Comparison of ENCODE assay signal across 9 cellular contexts in genomic region chr12:75722714-75723200, GRCh38.
DNase-seq lines count a peak whose midpoint lies in the region; ATAC-seq and TF ChIP-seq lines count a peak whose summit lies in the region.
"Had no signal": no experiment of that assay in that cellular context is flagged by ENCODE, and none has a peak within 500 bp of the region (broad histone marks: within the 10 kb centered on the region; RNA-seq: fewer than 3 reads in every experiment).

No MANE protein-coding gene starts in this region.

- peak; percentile 97 for ATAC-seq in HG02884 (IDR thresholded peaks at IDR 0.05; ENCODE audit: unreplicated experiment)

- H3K4me3 ChIP-seq in coronary artery, result no peak overlapping the region

- DNase-seq in activated gamma-delta T cell treated with Interleukin-2 at 50 U/mL for 16 hours (peak; percentile 41), activated gamma-delta T cell (lab: John Stamatoyannopoulos, UW) (no peak), NCI-H2196 (lab: John Stamatoyannopoulos, UW; ENCODE audit: unreplicated experiment) (peak; percentile 66), activated T-helper 1 cell treated with Interleukin-2 at 50 U/mL for 16 hours (ENCODE audit: low read depth) (peak; percentile 10), foreskin melanocyte (peak; percentile 88), pons (ENCODE audit: low spot score) (peak; percentile 97), coronary artery (ENCODE audit: low spot score) (no peak)

- TF ChIP-seq CTCF in coronary artery (IDR thresholded peaks at IDR 0.05), result no peak

- peak overlapping the region in 1 of 2 donors; percentile 52 for H3K27ac ChIP-seq in coronary artery
- H3K27ac ChIP-seq: neutrophil had no signal

Comparison
In these comparisons a context has a peak if more than half of its experiments do, and no peak if none do; other contexts are left out.
1. DNase-seq: peak in activated gamma-delta T cell treated with Interleukin-2 at 50 U/mL for 16 hours (single experiment), NCI-H2196 (single experiment), activated T-helper 1 cell treated with Interleukin-2 at 50 U/mL for 16 hours (single experiment), foreskin melanocyte (single experiment) and pons (single experiment); none in activated gamma-delta T cell (single experiment) and coronary artery (single experiment).